24 cellular contexts compared by ENCODE assay signal in the genomic region with DNA sequence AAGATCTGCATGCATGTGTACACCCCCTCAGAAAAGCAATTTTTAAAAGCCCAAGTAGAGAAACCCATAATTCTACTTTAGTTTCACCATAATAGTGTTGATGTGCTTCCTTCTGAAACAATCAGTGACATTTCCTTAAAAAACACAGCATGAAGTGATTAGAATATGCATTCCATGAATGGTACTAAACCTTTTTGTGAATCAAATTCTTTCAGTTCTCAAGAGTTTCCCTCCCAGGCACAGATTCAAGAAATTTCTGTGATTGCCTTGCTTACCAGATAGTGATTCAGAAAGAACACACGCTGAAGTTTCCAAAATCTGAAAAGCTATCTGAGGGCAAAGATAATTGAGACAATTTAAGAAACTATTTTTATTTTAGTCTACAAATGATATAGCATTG.
DNase-seq lines count a peak whose midpoint lies in the region; TF ChIP-seq lines count a peak whose summit lies in the region.
"Had no signal": no experiment of that assay in that cellular context is flagged by ENCODE, and none has a peak within 500 bp of the region (broad histone marks: within the 10 kb centered on the region; RNA-seq: fewer than 3 reads in every experiment).

No MANE protein-coding gene starts in this region.

- no peak overlapping the region for H3K9ac ChIP-seq in adipocyte (ENCODE audit: low read length)
- H3K9ac ChIP-seq: BLaER1 had no signal

- DNase-seq in GM03348 (ENCODE audit: low spot score) (peak; percentile 61), adipocyte (ENCODE audit: low read depth) (peak; percentile 79), fibroblast of peridontal ligament (ENCODE audit: extremely low read depth) (peak; percentile 96), stromal cell of bone marrow (ENCODE audit: low read depth) (peak; percentile 65), COLO829 (ENCODE audit: low spot score) (no peak), RPMI8226 (no peak), suprapubic skin (ENCODE audit: low spot score in 2 of 2) (no peak)
- DNase-seq: activated CD4-positive, alpha-beta T cell treated with anti-CD3 and anti-CD28 coated beads, Interleukin-2, amount 10 ng/mL, durations not matched to agents 7 days and 5 days; activated CD8-positive, alpha-beta memory T cell treated with anti-CD3 and anti-CD28 coated beads, Interleukin-2, amount 50 U/mL, for 4 hours; Caco-2; cortex of kidney; foreskin keratinocyte; H7; hippocampal formation; islet precursor cell; lower lobe of right lung; NCI-H1436 treated with DMSO at 0.1 percent for 48 hours; NCI-H510A; stimulated activated CD4-positive, alpha-beta T cell treated with anti-CD3 and anti-CD28 coated beads, Interleukin-1b, Interleukin-23, amount 100 ng/mL, for 48 hours; T-helper 2 cell had no signal

- TF ChIP-seq POLR2A in suprapubic skin (IDR thresholded peaks at IDR 0.05), result no peak

- H3K36me3 ChIP-seq in adipocyte (ENCODE audit: control insufficient read depth, insufficient read depth, low read length, severe bottlenecking) (no peaks in the 10 kb centered on the region), suprapubic skin (no peaks in the 10 kb centered on the region)
- H3K36me3 ChIP-seq: BLaER1, lower lobe of right lung, prostate gland, thoracic aorta had no signal

- H3K4me3 ChIP-seq in adipocyte (ENCODE audit: low read length), result no peak overlapping the region
- H3K4me3 ChIP-seq in suprapubic skin, result no peak overlapping the region
- H3K4me3 ChIP-seq: BLaER1, K562, lower lobe of right lung, prostate gland, thoracic aorta had no signal

- TF ChIP-seq CTCF in suprapubic skin (IDR thresholded peaks at IDR 0.05), result no peak

- H3K27ac ChIP-seq in suprapubic skin, result no peak overlapping the region
- H3K27ac ChIP-seq: BLaER1, foreskin keratinocyte, lower lobe of right lung, prostate gland, thoracic aorta had no signal

- no peak for TF ChIP-seq EP300 in suprapubic skin (IDR thresholded peaks at IDR 0.05)

- WGBS in suprapubic skin, result 31% methylated on average over 1 of the region's 1 CpG

- no peaks in the 10 kb centered on the region for H3K9me3 ChIP-seq in adipocyte (ENCODE audit: control insufficient read depth, low read length)
- H3K9me3 ChIP-seq in suprapubic skin, result no peaks in the 10 kb centered on the region
- H3K9me3 ChIP-seq: BLaER1, Caco-2, lower lobe of right lung, prostate gland, thoracic aorta had no signal

- H3K27me3 ChIP-seq in adipocyte (replicated peaks; ENCODE audit: control insufficient read depth, insufficient read depth, low read length) (no peaks in the 10 kb centered on the region), suprapubic skin (no peaks in the 10 kb centered on the region)
- H3K27me3 ChIP-seq: BLaER1, foreskin keratinocyte had no signal

- H3K4me1 ChIP-seq in adipocyte (ENCODE audit: control insufficient read depth, insufficient read depth, low read length) (peaks cover 16% of the 10 kb centered on the region), suprapubic skin (no peaks in the 10 kb centered on the region)
- H3K4me1 ChIP-seq: BLaER1, foreskin keratinocyte, prostate gland had no signal

Comparison
In these comparisons a context has a peak if more than half of its experiments do, and no peak if none do; other contexts are left out.
1. DNase-seq: peak in GM03348 (single experiment), adipocyte (single experiment), fibroblast of peridontal ligament (single experiment) and stromal cell of bone marrow (single experiment); none in COLO829 (single experiment), RPMI8226 (single experiment) and suprapubic skin (0 of 2).